1 cellular context compared by ENCODE assay signal in genomic region chr10:30988831-30989458, GRCh38.
TF ChIP-seq lines count a peak whose summit lies in the region.

No MANE protein-coding gene starts in this region.

TF ChIP-seq in IMR-90, 13 proteins besides CTCF, POLR2A, EP300 and RAD21 (continued from another document):
- no peak for TF ChIP-seq ELK1 (IDR thresholded peaks at IDR 0.05; ENCODE audit: borderline replicate concordance, low read depth, low read length)
- no peak for TF ChIP-seq FOS (IDR thresholded peaks at IDR 0.05; ENCODE audit: low read depth, low read length)
- no peak for TF ChIP-seq CEBPB (IDR thresholded peaks at IDR 0.05; ENCODE audit: low read depth, low read length)
- no peak for TF ChIP-seq BHLHE40 (IDR thresholded peaks at IDR 0.05; ENCODE audit: low read depth, low read length)
- TF ChIP-seq USF2 (IDR thresholded peaks at IDR 0.05; ENCODE audit: low read depth, low read length): no peak
TF ChIP-seq in IMR-90: peak in this region for 0.
